ENCODE assay signal across 11 cellular contexts in genomic region chr10:52597189-52597863, GRCh38.
DNase-seq lines count a peak whose midpoint lies in the region; TF ChIP-seq lines count a peak whose summit lies in the region.
"Had no signal": no experiment of that assay in that cellular context is flagged by ENCODE, and none has a peak within 500 bp of the region (broad histone marks: within the 10 kb centered on the region; RNA-seq: fewer than 3 reads in every experiment).

No MANE protein-coding gene starts in this region.

- no peaks in the 10 kb centered on the region for H3K27me3 ChIP-seq in mammary epithelial cell (ENCODE audit: insufficient read depth, low read length)

- H3K79me2 ChIP-seq in mammary epithelial cell (ENCODE audit: insufficient read depth, low read length): no peaks in the 10 kb centered on the region

- H3K4me3 ChIP-seq in NB4 (ENCODE audit: low read depth, low read length) (peak overlapping the region; percentile 14), mammary epithelial cell (replicated peaks in 1 of 3; ENCODE audit: insufficient read depth in 1 of 3, low read depth in 2 of 3, low read length in 3 of 3) (peak overlapping the region in 2 of 3 experiments; percentile 36 to 46)

- no TSS peak for BruUV-seq in mammary epithelial cell (replicated peaks; lab: Mats Ljungman, UMichigan)

- TF ChIP-seq CTCF in NB4 (IDR thresholded peaks at IDR 0.05; ENCODE audit: low read depth, low read length) (no peak), mammary epithelial cell (conservative IDR thresholded peaks at IDR 0.05 in 1 of 2, IDR thresholded peaks at IDR 0.05 in 1 of 2; ENCODE audit: extremely low read depth in 1 of 2, insufficient read depth in 1 of 2, low read depth in 1 of 2, low read length in 2 of 2) (no peak)

- H4K20me1 ChIP-seq in mammary epithelial cell (ENCODE audit: insufficient read depth, low read length): no peaks in the 10 kb centered on the region

- no peak for TF ChIP-seq POLR2A in NB4 (IDR thresholded peaks at IDR 0.05; ENCODE audit: extremely low read depth, insufficient read length)

- peak overlapping the region; percentile 48 for H3K27ac ChIP-seq in mammary epithelial cell (ENCODE audit: insufficient read depth, low read depth, low read length)
- H3K27ac ChIP-seq: VCaP had no signal

- intact Hi-C loops in mammary epithelial cell (cut with micrococcal nuclease): no loop called here

- no peaks in the 10 kb centered on the region for H3K9me3 ChIP-seq in mammary epithelial cell (replicated peaks; ENCODE audit: insufficient read depth, low read length)

- H3K4me2 ChIP-seq in mammary epithelial cell (ENCODE audit: insufficient read depth, low read depth, low read length): peak overlapping the region; percentile 84

- 73% methylated on average over 3 of the region's 3 CpGs for WGBS in mammary epithelial cell (ENCODE audit: low coverage, missing lambda C conversion rate)

- peak; percentile 20 for DNase-seq in DMS53 (lab: John Stamatoyannopoulos, UW)
- no peak for DNase-seq in NB4 (ENCODE audit: low read depth)
- DNase-seq in mammary epithelial cell: no peak
- peak; percentile 29 for DNase-seq in pons (ENCODE audit: low spot score)
- no peak for DNase-seq in hippocampal formation (lab: John Stamatoyannopoulos, UW)
- no peak for DNase-seq in epidermal melanocyte (ENCODE audit: insufficient read length, low spot score)
- no peak for DNase-seq in cortex of kidney (lab: John Stamatoyannopoulos, UW)
- DNase-seq: activated CD8-positive, alpha-beta memory T cell treated with anti-CD3 and anti-CD28 coated beads, Interleukin-2, amount 10 ng/mL, durations not matched to agents 7 days and 5 days; activated naive CD4-positive, alpha-beta T cell treated with Interleukin-2 at 50 U/mL for 16 hours; naive thymus-derived CD4-positive, alpha-beta T cell had no signal

- in situ Hi-C loops in mammary epithelial cell (cut with MboI; ENCODE audit: low sequenced_read_pairs in 2 of 2): no loop called here

- dilution Hi-C loops in mammary epithelial cell (cut with HindIII; ENCODE audit: low sequenced_read_pairs): no loop called here

- CTCF ChIA-PET in mammary epithelial cell (lab: Charles Lee; ENCODE audit: low non-redundant PET): no interaction called here

- H2AFZ ChIP-seq in mammary epithelial cell (ENCODE audit: low read depth, low read length): peak overlapping the region; percentile 64

- no peak overlapping the region for H3K9ac ChIP-seq in mammary epithelial cell (ENCODE audit: insufficient read depth, low read length)

- no peaks in the 10 kb centered on the region for H3K4me1 ChIP-seq in mammary epithelial cell (ENCODE audit: insufficient read depth, low read length)

- H3K36me3 ChIP-seq in mammary epithelial cell (ENCODE audit: insufficient read depth, low read length): no peaks in the 10 kb centered on the region

Comparison
In these comparisons a context has a peak if more than half of its experiments do, and no peak if none do; other contexts are left out.
1. DNase-seq: peak in DMS53 (single experiment) and pons (single experiment); none in NB4 (single experiment), mammary epithelial cell (single experiment), hippocampal formation (0 of 2), epidermal melanocyte (single experiment) and cortex of kidney (single experiment).